1 cellular context compared by ENCODE assay signal in the genomic region with DNA sequence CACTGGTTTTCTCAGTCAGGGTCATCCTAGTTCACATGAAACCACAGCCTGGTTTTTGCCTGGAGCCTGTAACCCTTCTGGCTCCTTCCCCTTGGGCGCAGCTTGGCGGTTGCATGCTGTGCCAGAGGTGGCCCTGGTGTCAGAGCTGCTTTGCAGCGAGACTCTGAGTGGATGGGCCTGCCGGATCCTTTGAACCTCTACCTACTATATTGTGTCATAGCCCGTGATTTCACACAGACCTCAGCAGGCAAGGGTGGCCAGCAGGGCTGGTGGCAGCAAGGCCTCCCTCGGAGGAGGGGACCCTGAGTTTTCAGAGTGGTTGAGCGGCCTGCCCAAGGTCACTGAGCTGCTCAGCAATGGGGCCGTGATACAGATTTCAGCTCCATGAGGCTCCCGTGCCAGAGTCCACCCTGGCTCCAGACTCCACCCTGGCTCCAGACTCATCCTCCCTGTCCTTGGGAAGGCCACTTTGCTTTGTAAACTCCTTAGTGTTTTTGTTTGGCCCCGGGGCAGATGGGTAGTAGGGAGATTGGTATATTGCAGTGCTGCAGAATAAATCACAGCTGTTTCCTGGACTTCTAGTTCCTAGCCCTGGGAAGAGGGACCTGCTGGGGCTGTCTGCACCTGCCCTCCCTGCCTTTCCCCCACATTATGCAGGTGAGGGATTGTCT.
A peak's percentile ranks its signal among the peaks of the same experiment; 100 is the strongest.
TF ChIP-seq lines count a peak whose summit lies in the region.

No MANE protein-coding gene starts in this region.

TF ChIP-seq in HepG2, 621 proteins besides CTCF, POLR2A, EP300 and RAD21 (continues in another document):
- TF ChIP-seq KDM4B (CRISPR knock-in tag; IDR thresholded peaks at IDR 0.05) (0 out of 2 replicates have a peak, but pooled peaks have one; percentile 24), PPARG (CRISPR knock-in tag; conservative IDR thresholded peaks at IDR 0.05) (0 out of 2 replicates have a peak, but pooled peaks have one; percentile 28), RXRB (CRISPR knock-in tag; IDR thresholded peaks at IDR 0.05; ENCODE audit: borderline replicate concordance) (0 out of 2 replicates have a peak, but pooled peaks have one; percentile 14), ZNF20 (CRISPR knock-in tag; IDR thresholded peaks at IDR 0.05) (no peak), NCOA2 (CRISPR knock-in tag; IDR thresholded peaks at IDR 0.05) (no peak), ZNF607 (CRISPR knock-in tag; IDR thresholded peaks at IDR 0.05; ENCODE audit: borderline replicate concordance) (no peak), ZNF292 (CRISPR knock-in tag; IDR thresholded peaks at IDR 0.05; ENCODE audit: borderline replicate concordance, low read depth) (peak; percentile 17; the same call in 1 of the 2 replicates), ZNF558 (CRISPR knock-in tag; IDR thresholded peaks at IDR 0.05; ENCODE audit: borderline replicate concordance) (no peak), FLYWCH1 (CRISPR knock-in tag; IDR thresholded peaks at IDR 0.05) (no peak), RCOR2 (CRISPR knock-in tag; IDR thresholded peaks at IDR 0.05) (peak; percentile 46; the same call in 1 of the 2 replicates), SMYD3 (CRISPR knock-in tag; IDR thresholded peaks at IDR 0.05) (no peak), SRSF9 (IDR thresholded peaks at IDR 0.05; ENCODE audit: borderline replicate concordance, insufficient read depth, low read depth, low read length, poor library complexity, severe bottlenecking) (no peak), ELF1 (CRISPR knock-in tag; IDR thresholded peaks at IDR 0.05) (no peak), ZNF326 (CRISPR knock-in tag; IDR thresholded peaks at IDR 0.05; ENCODE audit: borderline replicate concordance) (no peak), TMF1 (CRISPR knock-in tag; IDR thresholded peaks at IDR 0.05; ENCODE audit: low read depth) (no peak), NFE2 (CRISPR knock-in tag; IDR thresholded peaks at IDR 0.05) (no peak), CENPX (CRISPR knock-in tag; IDR thresholded peaks at IDR 0.05) (no peak), ZNF761 (CRISPR knock-in tag; conservative IDR thresholded peaks at IDR 0.05) (no peak), ARHGAP35 (CRISPR knock-in tag; IDR thresholded peaks at IDR 0.05; ENCODE audit: borderline replicate concordance) (no peak), SAP130 (CRISPR knock-in tag; IDR thresholded peaks at IDR 0.05; ENCODE audit: low read depth) (no peak), CEBPG (CRISPR knock-in tag; IDR thresholded peaks at IDR 0.05) (0 out of 2 replicates have a peak, but pooled peaks have one; percentile 25), MEIS2 (CRISPR knock-in tag; IDR thresholded peaks at IDR 0.05) (no peak), ZNF224 (CRISPR knock-in tag; IDR thresholded peaks at IDR 0.05) (no peak), ZNF891 (CRISPR knock-in tag; IDR thresholded peaks at IDR 0.05) (no peak), KMT2A (CRISPR knock-in tag; IDR thresholded peaks at IDR 0.05) (peak; percentile 44; the same call in 1 of the 2 replicates), KDM3A (CRISPR knock-in tag; IDR thresholded peaks at IDR 0.05; ENCODE audit: low read depth) (no peak), ZNF562 (CRISPR knock-in tag; IDR thresholded peaks at IDR 0.05; ENCODE audit: borderline replicate concordance) (no peak), ZNF124 (CRISPR knock-in tag; IDR thresholded peaks at IDR 0.05) (no peak), ZFP36 (IDR thresholded peaks at IDR 0.05; ENCODE audit: borderline replicate concordance, low read depth, low read length, partially characterized antibody) (no peak)
- TF ChIP-seq, protein P1, sequence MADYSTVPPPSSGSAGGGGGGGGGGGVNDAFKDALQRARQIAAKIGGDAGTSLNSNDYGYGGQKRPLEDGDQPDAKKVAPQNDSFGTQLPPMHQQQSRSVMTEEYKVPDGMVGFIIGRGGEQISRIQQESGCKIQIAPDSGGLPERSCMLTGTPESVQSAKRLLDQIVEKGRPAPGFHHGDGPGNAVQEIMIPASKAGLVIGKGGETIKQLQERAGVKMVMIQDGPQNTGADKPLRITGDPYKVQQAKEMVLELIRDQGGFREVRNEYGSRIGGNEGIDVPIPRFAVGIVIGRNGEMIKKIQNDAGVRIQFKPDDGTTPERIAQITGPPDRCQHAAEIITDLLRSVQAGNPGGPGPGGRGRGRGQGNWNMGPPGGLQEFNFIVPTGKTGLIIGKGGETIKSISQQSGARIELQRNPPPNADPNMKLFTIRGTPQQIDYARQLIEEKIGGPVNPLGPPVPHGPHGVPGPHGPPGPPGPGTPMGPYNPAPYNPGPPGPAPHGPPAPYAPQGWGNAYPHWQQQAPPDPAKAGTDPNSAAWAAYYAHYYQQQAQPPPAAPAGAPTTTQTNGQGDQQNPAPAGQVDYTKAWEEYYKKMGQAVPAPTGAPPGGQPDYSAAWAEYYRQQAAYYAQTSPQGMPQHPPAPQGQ (CRISPR knock-in tag; IDR thresholded peaks at IDR 0.05; ENCODE audit: borderline replicate concordance): no peak
- TF ChIP-seq, protein P2, sequence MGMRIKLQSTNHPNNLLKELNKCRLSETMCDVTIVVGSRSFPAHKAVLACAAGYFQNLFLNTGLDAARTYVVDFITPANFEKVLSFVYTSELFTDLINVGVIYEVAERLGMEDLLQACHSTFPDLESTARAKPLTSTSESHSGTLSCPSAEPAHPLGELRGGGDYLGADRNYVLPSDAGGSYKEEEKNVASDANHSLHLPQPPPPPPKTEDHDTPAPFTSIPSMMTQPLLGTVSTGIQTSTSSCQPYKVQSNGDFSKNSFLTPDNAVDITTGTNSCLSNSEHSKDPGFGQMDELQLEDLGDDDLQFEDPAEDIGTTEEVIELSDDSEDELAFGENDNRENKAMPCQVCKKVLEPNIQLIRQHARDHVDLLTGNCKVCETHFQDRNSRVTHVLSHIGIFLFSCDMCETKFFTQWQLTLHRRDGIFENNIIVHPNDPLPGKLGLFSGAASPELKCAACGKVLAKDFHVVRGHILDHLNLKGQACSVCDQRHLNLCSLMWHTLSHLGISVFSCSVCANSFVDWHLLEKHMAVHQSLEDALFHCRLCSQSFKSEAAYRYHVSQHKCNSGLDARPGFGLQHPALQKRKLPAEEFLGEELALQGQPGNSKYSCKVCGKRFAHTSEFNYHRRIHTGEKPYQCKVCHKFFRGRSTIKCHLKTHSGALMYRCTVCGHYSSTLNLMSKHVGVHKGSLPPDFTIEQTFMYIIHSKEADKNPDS (CRISPR knock-in tag; IDR thresholded peaks at IDR 0.05): no peak
- TF ChIP-seq, protein P3, sequence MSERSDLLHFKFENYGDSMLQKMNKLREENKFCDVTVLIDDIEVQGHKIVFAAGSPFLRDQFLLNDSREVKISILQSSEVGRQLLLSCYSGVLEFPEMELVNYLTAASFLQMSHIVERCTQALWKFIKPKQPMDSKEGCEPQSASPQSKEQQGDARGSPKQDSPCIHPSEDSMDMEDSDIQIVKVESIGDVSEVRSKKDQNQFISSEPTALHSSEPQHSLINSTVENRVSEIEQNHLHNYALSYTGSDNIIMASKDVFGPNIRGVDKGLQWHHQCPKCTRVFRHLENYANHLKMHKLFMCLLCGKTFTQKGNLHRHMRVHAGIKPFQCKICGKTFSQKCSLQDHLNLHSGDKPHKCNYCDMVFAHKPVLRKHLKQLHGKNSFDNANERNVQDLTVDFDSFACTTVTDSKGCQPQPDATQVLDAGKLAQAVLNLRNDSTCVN (CRISPR knock-in tag; IDR thresholded peaks at IDR 0.05; ENCODE audit: borderline replicate concordance): peak; percentile 89
- TF ChIP-seq, protein P4, sequence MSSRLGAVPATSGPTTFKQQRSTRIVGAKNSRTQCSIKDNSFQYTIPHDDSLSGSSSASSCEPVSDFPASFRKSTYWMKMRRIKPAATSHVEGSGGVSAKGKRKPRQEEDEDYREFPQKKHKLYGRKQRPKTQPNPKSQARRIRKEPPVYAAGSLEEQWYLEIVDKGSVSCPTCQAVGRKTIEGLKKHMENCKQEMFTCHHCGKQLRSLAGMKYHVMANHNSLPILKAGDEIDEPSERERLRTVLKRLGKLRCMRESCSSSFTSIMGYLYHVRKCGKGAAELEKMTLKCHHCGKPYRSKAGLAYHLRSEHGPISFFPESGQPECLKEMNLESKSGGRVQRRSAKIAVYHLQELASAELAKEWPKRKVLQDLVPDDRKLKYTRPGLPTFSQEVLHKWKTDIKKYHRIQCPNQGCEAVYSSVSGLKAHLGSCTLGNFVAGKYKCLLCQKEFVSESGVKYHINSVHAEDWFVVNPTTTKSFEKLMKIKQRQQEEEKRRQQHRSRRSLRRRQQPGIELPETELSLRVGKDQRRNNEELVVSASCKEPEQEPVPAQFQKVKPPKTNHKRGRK (CRISPR knock-in tag; IDR thresholded peaks at IDR 0.05): no peak
- TF ChIP-seq, protein P5, sequence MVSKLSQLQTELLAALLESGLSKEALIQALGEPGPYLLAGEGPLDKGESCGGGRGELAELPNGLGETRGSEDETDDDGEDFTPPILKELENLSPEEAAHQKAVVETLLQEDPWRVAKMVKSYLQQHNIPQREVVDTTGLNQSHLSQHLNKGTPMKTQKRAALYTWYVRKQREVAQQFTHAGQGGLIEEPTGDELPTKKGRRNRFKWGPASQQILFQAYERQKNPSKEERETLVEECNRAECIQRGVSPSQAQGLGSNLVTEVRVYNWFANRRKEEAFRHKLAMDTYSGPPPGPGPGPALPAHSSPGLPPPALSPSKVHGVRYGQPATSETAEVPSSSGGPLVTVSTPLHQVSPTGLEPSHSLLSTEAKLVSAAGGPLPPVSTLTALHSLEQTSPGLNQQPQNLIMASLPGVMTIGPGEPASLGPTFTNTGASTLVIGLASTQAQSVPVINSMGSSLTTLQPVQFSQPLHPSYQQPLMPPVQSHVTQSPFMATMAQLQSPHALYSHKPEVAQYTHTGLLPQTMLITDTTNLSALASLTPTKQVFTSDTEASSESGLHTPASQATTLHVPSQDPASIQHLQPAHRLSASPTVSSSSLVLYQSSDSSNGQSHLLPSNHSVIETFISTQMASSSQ (IDR thresholded peaks at IDR 0.05; ENCODE audit: low read depth): no peak
- TF ChIP-seq, protein P5 (CRISPR knock-in tag; IDR thresholded peaks at IDR 0.05; ENCODE audit: borderline replicate concordance): no peak
- TF ChIP-seq, protein P6, sequence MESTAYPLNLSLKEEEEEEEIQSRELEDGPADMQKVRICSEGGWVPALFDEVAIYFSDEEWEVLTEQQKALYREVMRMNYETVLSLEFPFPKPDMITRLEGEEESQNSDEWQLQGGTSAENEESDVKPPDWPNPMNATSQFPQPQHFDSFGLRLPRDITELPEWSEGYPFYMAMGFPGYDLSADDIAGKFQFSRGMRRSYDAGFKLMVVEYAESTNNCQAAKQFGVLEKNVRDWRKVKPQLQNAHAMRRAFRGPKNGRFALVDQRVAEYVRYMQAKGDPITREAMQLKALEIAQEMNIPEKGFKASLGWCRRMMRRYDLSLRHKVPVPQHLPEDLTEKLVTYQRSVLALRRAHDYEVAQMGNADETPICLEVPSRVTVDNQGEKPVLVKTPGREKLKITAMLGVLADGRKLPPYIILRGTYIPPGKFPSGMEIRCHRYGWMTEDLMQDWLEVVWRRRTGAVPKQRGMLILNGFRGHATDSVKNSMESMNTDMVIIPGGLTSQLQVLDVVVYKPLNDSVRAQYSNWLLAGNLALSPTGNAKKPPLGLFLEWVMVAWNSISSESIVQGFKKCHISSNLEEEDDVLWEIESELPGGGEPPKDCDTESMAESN (CRISPR knock-in tag; conservative IDR thresholded peaks at IDR 0.05): 0 out of 2 replicates have a peak, but pooled peaks have one; percentile 42
- TF ChIP-seq, protein P7, sequence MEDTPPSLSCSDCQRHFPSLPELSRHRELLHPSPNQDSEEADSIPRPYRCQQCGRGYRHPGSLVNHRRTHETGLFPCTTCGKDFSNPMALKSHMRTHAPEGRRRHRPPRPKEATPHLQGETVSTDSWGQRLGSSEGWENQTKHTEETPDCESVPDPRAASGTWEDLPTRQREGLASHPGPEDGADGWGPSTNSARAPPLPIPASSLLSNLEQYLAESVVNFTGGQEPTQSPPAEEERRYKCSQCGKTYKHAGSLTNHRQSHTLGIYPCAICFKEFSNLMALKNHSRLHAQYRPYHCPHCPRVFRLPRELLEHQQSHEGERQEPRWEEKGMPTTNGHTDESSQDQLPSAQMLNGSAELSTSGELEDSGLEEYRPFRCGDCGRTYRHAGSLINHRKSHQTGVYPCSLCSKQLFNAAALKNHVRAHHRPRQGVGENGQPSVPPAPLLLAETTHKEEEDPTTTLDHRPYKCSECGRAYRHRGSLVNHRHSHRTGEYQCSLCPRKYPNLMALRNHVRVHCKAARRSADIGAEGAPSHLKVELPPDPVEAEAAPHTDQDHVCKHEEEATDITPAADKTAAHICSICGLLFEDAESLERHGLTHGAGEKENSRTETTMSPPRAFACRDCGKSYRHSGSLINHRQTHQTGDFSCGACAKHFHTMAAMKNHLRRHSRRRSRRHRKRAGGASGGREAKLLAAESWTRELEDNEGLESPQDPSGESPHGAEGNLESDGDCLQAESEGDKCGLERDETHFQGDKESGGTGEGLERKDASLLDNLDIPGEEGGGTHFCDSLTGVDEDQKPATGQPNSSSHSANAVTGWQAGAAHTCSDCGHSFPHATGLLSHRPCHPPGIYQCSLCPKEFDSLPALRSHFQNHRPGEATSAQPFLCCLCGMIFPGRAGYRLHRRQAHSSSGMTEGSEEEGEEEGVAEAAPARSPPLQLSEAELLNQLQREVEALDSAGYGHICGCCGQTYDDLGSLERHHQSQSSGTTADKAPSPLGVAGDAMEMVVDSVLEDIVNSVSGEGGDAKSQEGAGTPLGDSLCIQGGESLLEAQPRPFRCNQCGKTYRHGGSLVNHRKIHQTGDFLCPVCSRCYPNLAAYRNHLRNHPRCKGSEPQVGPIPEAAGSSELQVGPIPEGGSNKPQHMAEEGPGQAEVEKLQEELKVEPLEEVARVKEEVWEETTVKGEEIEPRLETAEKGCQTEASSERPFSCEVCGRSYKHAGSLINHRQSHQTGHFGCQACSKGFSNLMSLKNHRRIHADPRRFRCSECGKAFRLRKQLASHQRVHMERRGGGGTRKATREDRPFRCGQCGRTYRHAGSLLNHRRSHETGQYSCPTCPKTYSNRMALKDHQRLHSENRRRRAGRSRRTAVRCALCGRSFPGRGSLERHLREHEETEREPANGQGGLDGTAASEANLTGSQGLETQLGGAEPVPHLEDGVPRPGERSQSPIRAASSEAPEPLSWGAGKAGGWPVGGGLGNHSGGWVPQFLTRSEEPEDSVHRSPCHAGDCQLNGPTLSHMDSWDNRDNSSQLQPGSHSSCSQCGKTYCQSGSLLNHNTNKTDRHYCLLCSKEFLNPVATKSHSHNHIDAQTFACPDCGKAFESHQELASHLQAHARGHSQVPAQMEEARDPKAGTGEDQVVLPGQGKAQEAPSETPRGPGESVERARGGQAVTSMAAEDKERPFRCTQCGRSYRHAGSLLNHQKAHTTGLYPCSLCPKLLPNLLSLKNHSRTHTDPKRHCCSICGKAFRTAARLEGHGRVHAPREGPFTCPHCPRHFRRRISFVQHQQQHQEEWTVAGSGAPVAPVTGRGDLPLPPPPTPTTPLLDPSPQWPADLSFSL (CRISPR knock-in tag; IDR thresholded peaks at IDR 0.05): no peak
